Comparison of ENCODE assay signal across 22 cellular contexts in genomic region chr5:78731884-78732283, GRCh38.
DNase-seq lines count a peak whose midpoint lies in the region; ATAC-seq lines count a peak whose summit lies in the region.
"Had no signal": no experiment of that assay in that cellular context is flagged by ENCODE, and none has a peak within 500 bp of the region (broad histone marks: within the 10 kb centered on the region; RNA-seq: fewer than 3 reads in every experiment).

No MANE protein-coding gene starts in this region.

- no peaks in the 10 kb centered on the region for H3K27me3 ChIP-seq in mesendoderm (ENCODE audit: insufficient read depth, low read length, poor library complexity)
- H3K27me3 ChIP-seq: adrenal gland, hepatocyte had no signal

- peaks cover 3% of the 10 kb centered on the region for H3K9me3 Mint-ChIP-seq in activated CD4-positive, alpha-beta T cell treated with anti-CD3 and anti-CD28 coated beads for 36 hours (ENCODE audit: low read depth)
- H3K9me3 Mint-ChIP-seq: central memory CD8-positive, alpha-beta T cell; natural killer cell treated with Interleukin-12 subunit alpha and Interleukin-12 subunit beta and Interleukin-15 and Interleukin-18, amount 100 ng/mL, for 72 hours had no signal

- no peak overlapping the region for H2AK5ac ChIP-seq in mesendoderm (ENCODE audit: low read length)

- no peaks in the 10 kb centered on the region for H3K36me3 ChIP-seq in mesendoderm (ENCODE audit: control insufficient read depth, insufficient read depth, low read length)
- H3K36me3 ChIP-seq: adrenal gland had no signal

- no CpG with 5 or more reads among the region's 2 CpGs for WGBS in mesendoderm (ENCODE audit: extremely low coverage, insufficient coverage, low lambda C conversion rate)

- peaks cover 8% of the 10 kb centered on the region for H3K27me3 Mint-ChIP-seq in T-helper 17 cell
- no peaks in the 10 kb centered on the region for H3K27me3 Mint-ChIP-seq in activated CD4-positive, alpha-beta T cell treated with anti-CD3 and anti-CD28 coated beads for 36 hours
- H3K27me3 Mint-ChIP-seq: B cell had no signal

- CTCF ChIA-PET in activated CD4-positive, alpha-beta T cell treated with anti-CD3 and anti-CD28 coated beads for 36 hours (lab: Charles Lee), result no interaction called here

- no peak overlapping the region for H2BK5ac ChIP-seq in mesendoderm (ENCODE audit: low read length)

- H3K18ac ChIP-seq in mesendoderm (ENCODE audit: low read length), result no peak overlapping the region

- no peak overlapping the region for H2BK15ac ChIP-seq in mesendoderm (replicated peaks; ENCODE audit: low read depth)

- H4K8ac ChIP-seq in mesendoderm (ENCODE audit: low read depth, low read length), result no peak overlapping the region

- H3K9ac ChIP-seq in mesendoderm (ENCODE audit: low read length), result no peak overlapping the region

- no peaks in the 10 kb centered on the region for H3K79me2 ChIP-seq in mesendoderm (ENCODE audit: control insufficient read depth, insufficient read depth, low read length)
- H3K79me2 ChIP-seq: hepatocyte had no signal

- H3K4me3 Mint-ChIP-seq in T-helper 17 cell, result no peak overlapping the region
- no peak overlapping the region for H3K4me3 Mint-ChIP-seq in activated CD4-positive, alpha-beta T cell treated with anti-CD3 and anti-CD28 coated beads for 36 hours
- H3K4me3 Mint-ChIP-seq: B cell; central memory CD8-positive, alpha-beta T cell; natural killer cell treated with Interleukin-12 subunit alpha and Interleukin-12 subunit beta and Interleukin-15 and Interleukin-18, amount 100 ng/mL, for 72 hours had no signal

- H3K4me3 ChIP-seq in mesendoderm (ENCODE audit: low read length), result no peak overlapping the region
- H3K4me3 ChIP-seq: adrenal gland, hepatocyte had no signal

- POLR2A ChIA-PET in activated CD4-positive, alpha-beta T cell treated with anti-CD3 and anti-CD28 coated beads for 36 hours (lab: Charles Lee), result no interaction called here

- DNase-seq in GM04503 (ENCODE audit: low read depth) (peak; percentile 57), NCI-H226 (peak; percentile 65), dedifferentiated amniotic fluid mesenchymal stem cell (ENCODE audit: extremely low spot score) (peak; percentile 36), mesendoderm (peak; percentile 28), T-helper 17 cell (no peak), NOMO-1 treated with dmso at 0.1 percent for 144 hours (lab: John Stamatoyannopoulos, UW; ENCODE audit: unreplicated experiment) (no peak)
- DNase-seq in stimulated activated naive CD4-positive, alpha-beta T cell treated with Interleukin-2 at 50 U/mL for 16 hours (lab: John Stamatoyannopoulos, UW), result no peak
- no peak for DNase-seq in activated CD4-positive, alpha-beta T cell treated with anti-CD3 and anti-CD28 coated beads for 36 hours
- DNase-seq: activated CD4-positive, alpha-beta T cell treated with anti-CD3 and anti-CD28 coated beads for 48 hours; activated effector memory CD4-positive, alpha-beta T cell treated with Interleukin-2 at 50 U/mL for 16 hours; adrenal gland; effector CD8-positive, alpha-beta T cell; GOT3; NCI-H2029; SIG-M5; small intestine; stimulated activated CD4-positive, alpha-beta T cell treated with anti-CD3 and anti-CD28 coated beads, Interleukin-4, amount 100 ng/mL, for 1 hour; substantia nigra had no signal

- H3K36me3 Mint-ChIP-seq in T-helper 17 cell (ENCODE audit: low read depth), result peaks cover 3% of the 10 kb centered on the region
- no peaks in the 10 kb centered on the region for H3K36me3 Mint-ChIP-seq in activated CD4-positive, alpha-beta T cell treated with anti-CD3 and anti-CD28 coated beads for 36 hours (ENCODE audit: low read depth)
- H3K36me3 Mint-ChIP-seq: natural killer cell treated with Interleukin-12 subunit alpha and Interleukin-12 subunit beta and Interleukin-15 and Interleukin-18, amount 100 ng/mL, for 72 hours had no signal

- H3K79me1 ChIP-seq in mesendoderm (ENCODE audit: low read length), result no peaks in the 10 kb centered on the region

- H4K5ac ChIP-seq in mesendoderm (ENCODE audit: low read length), result no peak overlapping the region

- no peaks in the 10 kb centered on the region for H3K4me1 ChIP-seq in mesendoderm (ENCODE audit: control insufficient read depth, low read depth, low read length)
- H3K4me1 ChIP-seq: adrenal gland had no signal

- no peaks in the 10 kb centered on the region for H3K9me3 ChIP-seq in T-helper 17 cell (ENCODE audit: control insufficient read depth, low read length, poor library complexity, severe bottlenecking)
- H3K9me3 ChIP-seq: adrenal gland had no signal

- H3K27ac Mint-ChIP-seq in T-helper 17 cell, result no peak overlapping the region
- H3K27ac Mint-ChIP-seq in activated CD4-positive, alpha-beta T cell treated with anti-CD3 and anti-CD28 coated beads for 36 hours, result no peak overlapping the region
- H3K27ac Mint-ChIP-seq: natural killer cell treated with Interleukin-12 subunit alpha and Interleukin-12 subunit beta and Interleukin-15 and Interleukin-18, amount 100 ng/mL, for 72 hours had no signal

- no peak for ATAC-seq in T-helper 17 cell
- ATAC-seq in activated CD4-positive, alpha-beta T cell treated with anti-CD3 and anti-CD28 coated beads for 36 hours, result no peak
- ATAC-seq: natural killer cell treated with Interleukin-12 subunit alpha and Interleukin-12 subunit beta and Interleukin-15 and Interleukin-18, amount 100 ng/mL, for 72 hours had no signal

- H3K4me1 Mint-ChIP-seq in T-helper 17 cell, result peaks cover under 1% of the 10 kb centered on the region
- no peaks in the 10 kb centered on the region for H3K4me1 Mint-ChIP-seq in activated CD4-positive, alpha-beta T cell treated with anti-CD3 and anti-CD28 coated beads for 36 hours
- H3K4me1 Mint-ChIP-seq: central memory CD8-positive, alpha-beta T cell had no signal

- no peak overlapping the region for H3K56ac ChIP-seq in mesendoderm (ENCODE audit: low read length)

- H3K23ac ChIP-seq in mesendoderm (ENCODE audit: low read length), result no peak overlapping the region

- no peak overlapping the region for H2BK120ac ChIP-seq in mesendoderm (ENCODE audit: low read depth, low read length)

- no peak overlapping the region for H3K4ac ChIP-seq in mesendoderm (ENCODE audit: low read depth, low read length)

- no peak overlapping the region for H3K27ac ChIP-seq in mesendoderm (ENCODE audit: low read depth, low read length)
- H3K27ac ChIP-seq: adrenal gland, hepatocyte had no signal

- intact Hi-C loops in activated CD4-positive, alpha-beta T cell treated with anti-CD3 and anti-CD28 coated beads for 36 hours (cut with DNase I, micrococcal nuclease), result no loop called here

- no peak overlapping the region for H3K4me2 ChIP-seq in mesendoderm (ENCODE audit: low read length)
- H3K4me2 ChIP-seq: hepatocyte had no signal

Comparison
In these comparisons a context has a peak if more than half of its experiments do, and no peak if none do; other contexts are left out.
1. DNase-seq: peak in GM04503 (single experiment), NCI-H226 (single experiment), dedifferentiated amniotic fluid mesenchymal stem cell (single experiment) and mesendoderm (single experiment); none in T-helper 17 cell (0 of 3), stimulated activated naive CD4-positive, alpha-beta T cell treated with Interleukin-2 at 50 U/mL for 16 hours (single experiment), activated CD4-positive, alpha-beta T cell treated with anti-CD3 and anti-CD28 coated beads for 36 hours (single experiment) and NOMO-1 treated with dmso at 0.1 percent for 144 hours (single experiment).